ENCODE assay signal across 8 cellular contexts in genomic region chr7:134690016-134690415, GRCh38. TPM values are rescaled to one million over a fixed set of nuclear protein-coding genes. Genes with fewer than 3 reads are reported as not detected.
A peak's percentile ranks its signal among the peaks of the same experiment; 100 is the strongest.
DNase-seq lines count a peak whose midpoint lies in the region; ATAC-seq, FAIRE-seq and TF ChIP-seq lines count a peak whose summit lies in the region.

No MANE protein-coding gene starts in this region.

- peak; percentile 65 for TF ChIP-seq CTCF in astrocyte (IDR thresholded peaks at IDR 0.05; ENCODE audit: insufficient read depth, low read depth, low read length)
- peak; percentile 38 for TF ChIP-seq CTCF in kidney epithelial cell (IDR thresholded peaks at IDR 0.05; ENCODE audit: insufficient read depth, low read length, poor library complexity, severe bottlenecking)
- TF ChIP-seq CTCF in transverse colon (IDR thresholded peaks at IDR 0.05), result peak; percentile 20 to 60 (median 33)

- whole genome bisulfite sequencing in transverse colon (ENCODE audit: low coverage in 1 of 2), 2 donors, result 25 to 53% methylated on average over 2 to 5 of the region's 5 CpGs

- intact Hi-C loops in activated CD4-positive, alpha-beta T cell treated with anti-CD3 and anti-CD28 coated beads, Interleukin-2, amount 10 ng/mL, durations not matched to agents 24 days and 14 days (cut with micrococcal nuclease), result loop anchor here (1.0 to 5.0 kb wide), 3 partner anchors 47 to 264 kb away; no protein-coding TSS in a partner anchor
- intact Hi-C loops in transverse colon (cut with DNase I; ENCODE audit: low total_unique reads), result loop anchor here (10.0 kb wide), 2 partner anchors 55 to 255 kb away; no protein-coding TSS in a partner anchor

- H3K4me2 ChIP-seq in astrocyte (ENCODE audit: low read length), result peak overlapping the region; percentile 34

- no peaks in the 10 kb centered on the region for H3K9me3 Mint-ChIP-seq in activated CD4-positive, alpha-beta T cell treated with anti-CD3 and anti-CD28 coated beads, Interleukin-2, amount 10 ng/mL, durations not matched to agents 24 days and 14 days
- H3K9me3 Mint-ChIP-seq in astrocyte (ENCODE audit: unreplicated experiment) (no peaks in the 10 kb centered on the region), immature natural killer cell (no peaks in the 10 kb centered on the region)

- no peak overlapping the region for H3K4me3 Mint-ChIP-seq in activated CD4-positive, alpha-beta T cell treated with anti-CD3 and anti-CD28 coated beads, Interleukin-2, amount 10 ng/mL, durations not matched to agents 24 days and 14 days
- H3K4me3 Mint-ChIP-seq in astrocyte (ENCODE audit: unreplicated experiment) (peak overlapping the region; percentile 46), immature natural killer cell (no peak overlapping the region)

- no peak overlapping the region for H3K27ac Mint-ChIP-seq in activated CD4-positive, alpha-beta T cell treated with anti-CD3 and anti-CD28 coated beads, Interleukin-2, amount 10 ng/mL, durations not matched to agents 24 days and 14 days
- H3K27ac Mint-ChIP-seq in astrocyte (ENCODE audit: unreplicated experiment) (peak overlapping the region; percentile 93), immature natural killer cell (no peak overlapping the region)

- peak; percentile 62 for DNase-seq in activated CD4-positive, alpha-beta T cell treated with anti-CD3 and anti-CD28 coated beads, Interleukin-2, amount 10 ng/mL, durations not matched to agents 24 days and 14 days
- DNase-seq in activated CD4-positive, alpha-beta T cell treated with anti-CD3 and anti-CD28 coated beads, Interleukin-2, amount 50 U/mL, for 48 hours, result no peak
- DNase-seq in astrocyte (ENCODE audit: low read depth) (peak; percentile 55), kidney epithelial cell (ENCODE audit: low read depth) (no peak), transverse colon (no peak), immature natural killer cell (no peak)
- DNase-seq in stimulated activated naive CD4-positive, alpha-beta T cell (lab: John Stamatoyannopoulos, UW), result no peak

- TF ChIP-seq EP300 in transverse colon (IDR thresholded peaks at IDR 0.05; ENCODE audit: low read depth), result no peak

- no peaks in the 10 kb centered on the region for H3K27me3 Mint-ChIP-seq in activated CD4-positive, alpha-beta T cell treated with anti-CD3 and anti-CD28 coated beads, Interleukin-2, amount 10 ng/mL, durations not matched to agents 24 days and 14 days
- no peaks in the 10 kb centered on the region for H3K27me3 Mint-ChIP-seq in astrocyte (ENCODE audit: low read depth, unreplicated experiment)
- peaks cover 3 to 7% (median 4%) of the 10 kb centered on the region in 3 donors for H3K27me3 Mint-ChIP-seq in immature natural killer cell (ENCODE audit: low read depth in 3 of 3)

- H3K9me3 ChIP-seq in astrocyte (ENCODE audit: insufficient read depth, low read depth, low read length) (no peaks in the 10 kb centered on the region), transverse colon (no peaks in the 10 kb centered on the region)

- H3K4me1 Mint-ChIP-seq in activated CD4-positive, alpha-beta T cell treated with anti-CD3 and anti-CD28 coated beads, Interleukin-2, amount 10 ng/mL, durations not matched to agents 24 days and 14 days, result peaks cover 11% of the 10 kb centered on the region
- H3K4me1 Mint-ChIP-seq in astrocyte (ENCODE audit: low read depth, unreplicated experiment) (peaks cover 58% of the 10 kb centered on the region), immature natural killer cell (peaks cover 0 to 2% of the 10 kb centered on the region in 2 donors)

- FAIRE-seq in astrocyte (lab: Jason Lieb, UNC), result peak; percentile 9

- H3K36me3 Mint-ChIP-seq in activated CD4-positive, alpha-beta T cell treated with anti-CD3 and anti-CD28 coated beads, Interleukin-2, amount 10 ng/mL, durations not matched to agents 24 days and 14 days (ENCODE audit: low read depth), result no peaks in the 10 kb centered on the region
- H3K36me3 Mint-ChIP-seq in astrocyte (ENCODE audit: low read depth, unreplicated experiment) (no peaks in the 10 kb centered on the region), immature natural killer cell (peaks cover 0 to 3% (median 0%) of the 10 kb centered on the region in 3 donors)

- no peaks in the 10 kb centered on the region for H3K79me2 ChIP-seq in astrocyte (ENCODE audit: insufficient read depth, low read length)

- H3K27me3 ChIP-seq in astrocyte (ENCODE audit: insufficient read depth, low read length), result no peaks in the 10 kb centered on the region
- no peaks in the 10 kb centered on the region for H3K27me3 ChIP-seq in kidney epithelial cell (ENCODE audit: control insufficient read depth, insufficient read depth, low read length)
- no peaks in the 10 kb centered on the region for H3K27me3 ChIP-seq in transverse colon

- no peak for TF ChIP-seq POLR2A in transverse colon (IDR thresholded peaks at IDR 0.05)

- H3K4me1 ChIP-seq in astrocyte (ENCODE audit: insufficient read depth, low read length) (peaks cover 46% of the 10 kb centered on the region), transverse colon (peaks cover 0 to 11% (median 6%) of the 10 kb centered on the region in 4 donors)

- H4K20me1 ChIP-seq in astrocyte (ENCODE audit: insufficient read depth, low read length), result no peaks in the 10 kb centered on the region

- no peak overlapping the region for H2AFZ ChIP-seq in astrocyte (ENCODE audit: low read depth, low read length)

- H3K36me3 ChIP-seq in astrocyte (ENCODE audit: insufficient read depth, low read length) (no peaks in the 10 kb centered on the region), kidney epithelial cell (ENCODE audit: control insufficient read depth, insufficient read depth, low read length) (no peaks in the 10 kb centered on the region), transverse colon (no peaks in the 10 kb centered on the region)

- H3K27ac ChIP-seq in astrocyte (ENCODE audit: low read depth, low read length), result peak overlapping the region; percentile 80
- peak overlapping the region; percentile 66 to 82 (median 76) for H3K27ac ChIP-seq in transverse colon

- no peak overlapping the region for H3K4me3 ChIP-seq in astrocyte (ENCODE audit: insufficient read depth, low read depth, low read length)
- no peak overlapping the region for H3K4me3 ChIP-seq in kidney epithelial cell (ENCODE audit: low read depth, low read length)
- H3K4me3 ChIP-seq in transverse colon, result peak overlapping the region in 2 of 4 donors; percentile 6 to 34

- in situ Hi-C loops in transverse colon (cut with MboI; ENCODE audit: low pct_ligation_motif_present in 1 of 4, low pct_unique_long_range_greater_than_20kb in 1 of 4, low sequenced_read_pairs in 3 of 4), result loop anchor here in 1 of 4 donors (25.0 kb wide), 2 partner anchors 272 to 472 kb away; partner anchors contain the start of gene CYREN

- ATAC-seq in GM19351 (IDR thresholded peaks at IDR 0.05; ENCODE audit: unreplicated experiment), result no peak

- peak overlapping the region; percentile 71 for H3K9ac ChIP-seq in astrocyte (ENCODE audit: low read length)

RNA-seq across cellular contexts. Expression of gene BPGM, which starts 43.4 kb away (rescaled TPM):
- total RNA-seq in activated CD4-positive, alpha-beta T cell treated with anti-CD3 and anti-CD28 coated beads, Interleukin-2, amount 10 ng/mL, durations not matched to agents 24 days and 14 days, result 22.3 and 22.6 TPM in 2 replicates
- 37.3 and 37.4 TPM in 2 replicates for total RNA-seq in astrocyte
- 29.2 and 30.7 TPM in 2 replicates for total RNA-seq in kidney epithelial cell
- total RNA-seq in transverse colon, result 10 to 100 TPM in 2 of 4 donors, 1 to 10 TPM in 1, under 1 TPM in 1; 0.40 to 13.2 (median 7.2) TPM
- 10 to 100 TPM; 58.3 to 71.3 (median 59.5) TPM for polyA plus RNA-seq in immature natural killer cell

Comparison
In these comparisons a context has a peak if more than half of its experiments do, and no peak if none do; other contexts are left out.
1. DNase-seq: peak in activated CD4-positive, alpha-beta T cell treated with anti-CD3 and anti-CD28 coated beads, Interleukin-2, amount 10 ng/mL, durations not matched to agents 24 days and 14 days (single experiment) and astrocyte (single experiment); none in activated CD4-positive, alpha-beta T cell treated with anti-CD3 and anti-CD28 coated beads, Interleukin-2, amount 50 U/mL, for 48 hours (0 of 2), kidney epithelial cell (single experiment), transverse colon (single experiment), immature natural killer cell (0 of 3) and stimulated activated naive CD4-positive, alpha-beta T cell (0 of 6).
2. Peak in every context shown above with its lines, with median percentiles within 50 percentile points of each other: CTCF ChIP-seq.